In the genomic region with DNA sequence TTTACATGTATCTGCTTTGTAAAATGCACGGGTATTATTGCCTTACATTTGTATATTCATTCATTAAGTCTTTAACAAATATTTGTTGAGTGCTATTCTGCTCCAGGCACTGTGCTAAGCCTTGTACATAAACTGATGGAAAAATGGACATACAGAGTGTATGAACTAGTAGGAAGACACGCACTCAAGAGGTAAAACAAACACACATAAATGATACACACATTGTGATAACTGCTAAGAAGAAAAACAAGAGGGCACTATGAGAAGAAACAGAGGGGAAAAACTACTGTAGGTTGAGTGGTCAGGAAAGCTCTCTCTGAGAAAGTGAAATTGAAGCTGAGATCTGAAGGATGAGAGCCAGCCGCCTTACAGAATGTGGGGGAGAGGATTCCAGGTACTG, we compare ENCODE assay signal across 21 cellular contexts.
DNase-seq lines count a peak whose midpoint lies in the region; ATAC-seq and TF ChIP-seq lines count a peak whose summit lies in the region.
"Had no signal": no experiment of that assay in that cellular context is flagged by ENCODE, and none has a peak within 500 bp of the region (broad histone marks: within the 10 kb centered on the region; RNA-seq: fewer than 3 reads in every experiment).

No MANE protein-coding gene starts in this region.

- H3K14ac ChIP-seq in H9 (ENCODE audit: insufficient read depth, low read length), result no peak overlapping the region

- H3K56ac ChIP-seq in H9 (ENCODE audit: insufficient read length, low read depth, low read length), result no peak overlapping the region

- H3K9me2 ChIP-seq in GM23338 (ENCODE audit: insufficient read depth), result no peaks in the 10 kb centered on the region

- no peak overlapping the region for H2BK20ac ChIP-seq in H9 (ENCODE audit: low read depth, low read length, poor library complexity, severe bottlenecking)

- no peak overlapping the region for H3K27ac ChIP-seq in GM23338 (ENCODE audit: low read depth)
- H3K27ac ChIP-seq in H9 (ENCODE audit: insufficient read length, low read depth, low read length), result no peak overlapping the region
- H3K27ac ChIP-seq: PC-9, RWPE1, SJSA1 had no signal

- no peaks in the 10 kb centered on the region for H3K36me3 ChIP-seq in GM23338 (ENCODE audit: insufficient read depth)
- no peaks in the 10 kb centered on the region for H3K36me3 ChIP-seq in mucosa of descending colon (ENCODE audit: low read depth)
- H3K36me3 ChIP-seq: MG63, SJSA1 had no signal

- no peak overlapping the region for H2BK120ac ChIP-seq in H9 (ENCODE audit: low read depth, low read length, poor library complexity, severe bottlenecking)

- H4K5ac ChIP-seq in H9 (ENCODE audit: insufficient read length, low read depth, low read length), result no peak overlapping the region

- no peaks in the 10 kb centered on the region for H3K36me3 Mint-ChIP-seq in GM23338 (ENCODE audit: low read depth)
- no peaks in the 10 kb centered on the region for H3K36me3 Mint-ChIP-seq in nephron (ENCODE audit: low read depth)
- no peaks in the 10 kb centered on the region for H3K36me3 Mint-ChIP-seq in H9 (ENCODE audit: insufficient read depth in 1 of 3, low read depth in 3 of 3)
- no peaks in the 10 kb centered on the region for H3K36me3 Mint-ChIP-seq in activated CD4-positive, alpha-beta memory T cell treated with anti-CD3 and anti-CD28 coated beads, Interleukin-2, amount 10 ng/mL, durations not matched to agents 7 days and 5 days (ENCODE audit: low read depth)

- H3K4ac ChIP-seq in H9 (ENCODE audit: low read depth, low read length), result no peak overlapping the region

- H2BK5ac ChIP-seq in H9 (ENCODE audit: insufficient read length, low read length), result no peak overlapping the region

- H2BK12ac ChIP-seq in H9 (ENCODE audit: insufficient read length, low read depth, low read length), result no peak overlapping the region

- H3K4me2 ChIP-seq in GM23338 (no peak overlapping the region), H9 (ENCODE audit: insufficient read depth, insufficient read length, low read length) (no peak overlapping the region)
- H3K4me2 ChIP-seq: PC-9 had no signal

- H3K4me3 ChIP-seq in GM23338 (no peak overlapping the region), mucosa of descending colon (no peak overlapping the region)
- H3K4me3 ChIP-seq: MG63, PC-9, SJSA1 had no signal

- H3K79me1 ChIP-seq in H9 (ENCODE audit: insufficient read depth, low read depth, low read length, poor library complexity, severe bottlenecking), result no peaks in the 10 kb centered on the region

- no peak overlapping the region for H3K9ac ChIP-seq in H9 (ENCODE audit: extremely low read depth, insufficient read length, low read length)

- H4K8ac ChIP-seq in H9 (replicated peaks; ENCODE audit: insufficient read length, low read depth, low read length), result no peak overlapping the region

- H3T11ph ChIP-seq in H9 (ENCODE audit: low read length), result no peak overlapping the region

- H3K27me3 ChIP-seq in GM23338 (ENCODE audit: insufficient read depth) (no peaks in the 10 kb centered on the region), H9 (ENCODE audit: insufficient read depth, low read length) (no peaks in the 10 kb centered on the region)
- H3K27me3 ChIP-seq: MG63, SJSA1 had no signal

- H3F3A ChIP-seq in GM23338 (replicated peaks; ENCODE audit: low read depth), result no peaks in the 10 kb centered on the region

- CTCF ChIA-PET in activated CD4-positive, alpha-beta memory T cell treated with anti-CD3 and anti-CD28 coated beads, Interleukin-2, amount 10 ng/mL, durations not matched to agents 7 days and 5 days (lab: Charles Lee), result no interaction called here

- no peaks in the 10 kb centered on the region for H3K79me2 ChIP-seq in GM23338 (replicated peaks; ENCODE audit: insufficient read depth)
- H3K79me2 ChIP-seq in H9 (ENCODE audit: insufficient read depth, low read length), result no peaks in the 10 kb centered on the region

- H2AFZ ChIP-seq in GM23338 (peak overlapping the region; percentile 48; the same call in 1 of the 2 replicates), H9 (ENCODE audit: low read length) (no peak overlapping the region)
- H2AFZ ChIP-seq: PC-9 had no signal

- H3K9me3 ChIP-seq in H9 (ENCODE audit: control insufficient read depth, low read depth, low read length), result no peaks in the 10 kb centered on the region
- H3K9me3 ChIP-seq in mucosa of descending colon, result no peaks in the 10 kb centered on the region
- H3K9me3 ChIP-seq: MG63, SJSA1 had no signal

- H3K4me1 Mint-ChIP-seq in GM23338 (peaks cover 3% of the 10 kb centered on the region; the same call in 1 of the 3 replicates), nephron (peaks cover 46% of the 10 kb centered on the region), H9 (no peaks in the 10 kb centered on the region)
- no peaks in the 10 kb centered on the region for H3K4me1 Mint-ChIP-seq in activated CD4-positive, alpha-beta memory T cell treated with anti-CD3 and anti-CD28 coated beads, Interleukin-2, amount 10 ng/mL, durations not matched to agents 7 days and 5 days
- H3K4me1 Mint-ChIP-seq: B cell had no signal

- POLR2A ChIA-PET in activated CD4-positive, alpha-beta memory T cell treated with anti-CD3 and anti-CD28 coated beads, Interleukin-2, amount 10 ng/mL, durations not matched to agents 7 days and 5 days (lab: Charles Lee), result no interaction called here

- H3K27me3 Mint-ChIP-seq in GM23338 (ENCODE audit: insufficient read depth, low read depth, poor library complexity), result no peaks in the 10 kb centered on the region
- H3K27me3 Mint-ChIP-seq in nephron (ENCODE audit: low read depth), result no peaks in the 10 kb centered on the region
- no peaks in the 10 kb centered on the region; the same call in 1 of the 2 replicates for H3K27me3 Mint-ChIP-seq in H9 (ENCODE audit: low read depth)
- no peaks in the 10 kb centered on the region for H3K27me3 Mint-ChIP-seq in activated CD4-positive, alpha-beta memory T cell treated with anti-CD3 and anti-CD28 coated beads, Interleukin-2, amount 10 ng/mL, durations not matched to agents 7 days and 5 days
- H3K27me3 Mint-ChIP-seq: B cell had no signal

- H2BK15ac ChIP-seq in H9 (ENCODE audit: low read depth, low read length), result no peak overlapping the region

- no peaks in the 10 kb centered on the region for H3K9me3 Mint-ChIP-seq in GM23338
- H3K9me3 Mint-ChIP-seq in nephron, result no peaks in the 10 kb centered on the region
- H3K9me3 Mint-ChIP-seq in H9, result no peaks in the 10 kb centered on the region
- no peaks in the 10 kb centered on the region for H3K9me3 Mint-ChIP-seq in activated CD4-positive, alpha-beta memory T cell treated with anti-CD3 and anti-CD28 coated beads, Interleukin-2, amount 10 ng/mL, durations not matched to agents 7 days and 5 days

- no peak overlapping the region for H3K4me3 Mint-ChIP-seq in GM23338
- H3K4me3 Mint-ChIP-seq in nephron, result no peak overlapping the region
- no peak overlapping the region for H3K4me3 Mint-ChIP-seq in H9
- no peak overlapping the region for H3K4me3 Mint-ChIP-seq in activated CD4-positive, alpha-beta memory T cell treated with anti-CD3 and anti-CD28 coated beads, Interleukin-2, amount 10 ng/mL, durations not matched to agents 7 days and 5 days
- H3K4me3 Mint-ChIP-seq: B cell had no signal

- no peak overlapping the region for H4K91ac ChIP-seq in H9 (ENCODE audit: insufficient read length, low read depth, low read length)

- H3K23ac ChIP-seq in H9 (ENCODE audit: insufficient read length, low read depth, low read length), result no peak overlapping the region

- H3K18ac ChIP-seq in H9 (ENCODE audit: insufficient read length, low read depth, low read length), result no peak overlapping the region

- ATAC-seq in GM23338 (no peak), mucosa of descending colon (no peak)
- ATAC-seq: HCT116 had no signal

- WGBS in H9 (ENCODE audit: extremely low coverage, insufficient read length, low lambda C conversion rate), result no CpG with 5 or more reads among the region's 3 CpGs

- TF ChIP-seq CTCF in GM23338 (conservative IDR thresholded peaks at IDR 0.05; ENCODE audit: low read depth in 2 of 2) (no peak), nephron (IDR thresholded peaks at IDR 0.05; ENCODE audit: unreplicated experiment in 3 of 3) (no peak), H9 (conservative IDR thresholded peaks at IDR 0.05) (no peak), mucosa of descending colon (IDR thresholded peaks at IDR 0.05) (no peak)

- no peaks in the 10 kb centered on the region for H4K20me1 ChIP-seq in GM23338 (replicated peaks; ENCODE audit: insufficient read depth)
- no peaks in the 10 kb centered on the region for H4K20me1 ChIP-seq in H9 (ENCODE audit: control insufficient read depth, insufficient read depth, insufficient read length)

- H3K27ac Mint-ChIP-seq in GM23338 (no peak overlapping the region), nephron (peak overlapping the region; percentile 11 to 64 (median 38)), H9 (no peak overlapping the region; a peak in 1 of 7 replicates)
- H3K27ac Mint-ChIP-seq in activated CD4-positive, alpha-beta memory T cell treated with anti-CD3 and anti-CD28 coated beads, Interleukin-2, amount 10 ng/mL, durations not matched to agents 7 days and 5 days, result no peak overlapping the region
- H3K27ac Mint-ChIP-seq: B cell had no signal

- H3K4me1 ChIP-seq in GM23338 (ENCODE audit: insufficient read depth), result no peaks in the 10 kb centered on the region
- H3K4me1 ChIP-seq in H9 (ENCODE audit: insufficient read depth, low read length), result no peaks in the 10 kb centered on the region
- H3K4me1 ChIP-seq in mucosa of descending colon (ENCODE audit: low read depth), result no peaks in the 10 kb centered on the region
- H3K4me1 ChIP-seq: SJSA1 had no signal

- no peaks in the 10 kb centered on the region for H3K23me2 ChIP-seq in H9 (ENCODE audit: insufficient read length, low read depth, low read length, poor library complexity, severe bottlenecking)

- intact Hi-C loops in mucosa of descending colon (cut with DNase I, micrococcal nuclease), result no loop called here

- no peak overlapping the region for H2AK5ac ChIP-seq in H9 (ENCODE audit: insufficient read length, low read length)

- DNase-seq in NCI-H1092 treated with DMSO at 0.1 percent for 48 hours (lab: John Stamatoyannopoulos, UW), result peak; percentile 20
- no peak for DNase-seq in NCI-H1092 (lab: John Stamatoyannopoulos, UW)
- no peak for DNase-seq in GM23338 (ENCODE audit: low spot score)
- DNase-seq in NCI-H748 treated with DMSO at 0.1 percent for 48 hours (lab: John Stamatoyannopoulos, UW), result peak; percentile 78
- DNase-seq in H9, result no peak
- no peak for DNase-seq in activated CD4-positive, alpha-beta memory T cell treated with anti-CD3 and anti-CD28 coated beads, Interleukin-2, amount 10 ng/mL, durations not matched to agents 7 days and 5 days
- DNase-seq in mucosa of descending colon, result no peak
- DNase-seq: 8988T, DMS 273 treated with DMSO at 0.1 percent for 48 hours, GDM1, Kasumi-1, MG63, NCI-H1048, NCI-H1930, NCI-H2171, PC-9 had no signal

Comparison
In these comparisons a context has a peak if more than half of its experiments do, and no peak if none do; other contexts are left out.
1. DNase-seq: peak in NCI-H1092 treated with DMSO at 0.1 percent for 48 hours (single experiment) and NCI-H748 treated with DMSO at 0.1 percent for 48 hours (single experiment); none in NCI-H1092 (single experiment), GM23338 (single experiment), H9 (single experiment), activated CD4-positive, alpha-beta memory T cell treated with anti-CD3 and anti-CD28 coated beads, Interleukin-2, amount 10 ng/mL, durations not matched to agents 7 days and 5 days (single experiment) and mucosa of descending colon (0 of 3).
2. H3K27ac Mint-ChIP-seq: peak in nephron (3 of 3); none in GM23338 (single experiment), H9 (0 of 3) and activated CD4-positive, alpha-beta memory T cell treated with anti-CD3 and anti-CD28 coated beads, Interleukin-2, amount 10 ng/mL, durations not matched to agents 7 days and 5 days (single experiment).